25 cellular contexts compared by ENCODE assay signal in the genomic region with DNA sequence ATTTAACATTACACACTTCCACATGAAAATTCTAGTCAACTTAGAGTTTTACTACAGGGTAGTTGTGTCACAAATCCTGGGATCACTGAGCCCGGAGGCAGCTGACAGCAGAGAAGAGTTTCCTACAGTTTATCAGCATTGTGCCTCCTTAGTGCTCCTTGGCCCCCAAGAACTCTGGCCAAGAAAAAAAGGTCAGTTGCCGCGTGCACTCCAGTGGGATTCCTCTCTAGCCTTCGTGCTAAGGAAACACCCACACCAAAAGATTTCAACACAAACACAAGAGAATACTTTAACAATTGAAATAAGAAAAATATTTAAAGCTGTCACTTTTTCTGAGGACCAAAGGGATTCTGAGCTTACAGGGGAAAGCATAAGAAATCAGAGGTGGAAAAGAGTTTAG.
DNase-seq lines count a peak whose midpoint lies in the region; ATAC-seq, FAIRE-seq and TF ChIP-seq lines count a peak whose summit lies in the region.
"Had no signal": no experiment of that assay in that cellular context is flagged by ENCODE, and none has a peak within 500 bp of the region (broad histone marks: within the 10 kb centered on the region; RNA-seq: fewer than 3 reads in every experiment).

No MANE protein-coding gene starts in this region.

- 71% methylated on average over 4 of the region's 4 CpGs for WGBS in liver
- WGBS in HepG2 (ENCODE audit: low lambda C conversion rate) = 79% methylated on average over 4 of the region's 4 CpGs
- 25% methylated on average over 4 of the region's 4 CpGs for WGBS in right cardiac atrium

- no peaks in the 10 kb centered on the region for H3K79me2 ChIP-seq in HepG2 (ENCODE audit: insufficient read depth, low read length)
- H3K79me2 ChIP-seq: parathyroid adenoma had no signal

- no peaks in the 10 kb centered on the region for H4K20me1 ChIP-seq in HepG2 (ENCODE audit: insufficient read depth, low read length)

- TF ChIP-seq EP300 in HepG2 (IDR thresholded peaks at IDR 0.05; ENCODE audit: low read depth in 2 of 2, low read length in 2 of 2) (no peak), HepG2 (CRISPR knock-in tag; IDR thresholded peaks at IDR 0.05; ENCODE audit: borderline replicate concordance) (no peak)

- TF ChIP-seq POLR2A in HepG2 (IDR thresholded peaks at IDR 0.05; ENCODE audit: insufficient read depth in 1 of 2, low read depth in 2 of 2, low read length in 2 of 2) = no peak

- no peak overlapping the region for H3K27ac ChIP-seq in liver (ENCODE audit: low read depth in 1 of 2, low read length in 2 of 2)
- H3K27ac ChIP-seq in HepG2 (ENCODE audit: extremely low read length, insufficient read depth, low read length) = no peak overlapping the region
- peak overlapping the region; percentile 58 for H3K27ac ChIP-seq in right cardiac atrium (ENCODE audit: low read length)
- H3K27ac ChIP-seq in rectal smooth muscle tissue (ENCODE audit: low read depth, low read length) = peak overlapping the region; percentile 69
- H3K27ac ChIP-seq: ascending aorta, parathyroid adenoma, SJSA1 had no signal

- CTCF ChIA-PET in HepG2 (lab: Yijun Ruan, JAX; ENCODE audit: low intra/inter-chr PET ratio, low total read pairs) = interaction anchor here (0.9 to 3.2 kb wide), 3 partner anchors 158 to 190 kb away, joined by 4 to 29 read pairs (median 23); no protein-coding TSS in a partner anchor

- no peak overlapping the region for H3K9ac ChIP-seq in liver (ENCODE audit: low read depth in 1 of 2, low read length in 2 of 2)
- H3K9ac ChIP-seq in HepG2 (ENCODE audit: insufficient read depth, low read depth, low read length) = no peak overlapping the region
- H3K9ac ChIP-seq in rectal smooth muscle tissue (ENCODE audit: low read length) = no peak overlapping the region
- H3K9ac ChIP-seq: parathyroid adenoma had no signal

- BruUV-seq in HepG2 (replicated peaks; lab: Mats Ljungman, UMichigan) = no TSS peak

- no peaks in the 10 kb centered on the region for H3K27me3 ChIP-seq in liver (ENCODE audit: control insufficient read depth in 4 of 4, insufficient read depth in 4 of 4, low read length in 3 of 4)
- H3K27me3 ChIP-seq in HepG2 (ENCODE audit: control insufficient read depth in 1 of 2, insufficient read depth in 2 of 2, low read length in 2 of 2) = no peaks in the 10 kb centered on the region
- H3K27me3 ChIP-seq in right cardiac atrium (ENCODE audit: control insufficient read depth, insufficient read depth) = no peaks in the 10 kb centered on the region
- H3K27me3 ChIP-seq in rectal smooth muscle tissue (ENCODE audit: control insufficient read depth, insufficient read depth, low read length) = no peaks in the 10 kb centered on the region
- H3K27me3 ChIP-seq: ascending aorta, SJSA1 had no signal

- in situ Hi-C loops in HepG2 (cut with HindIII; ENCODE audit: extremely low pct_ligation_motif_present, low pct_unique_long_range_greater_than_20kb) = no loop called here

- DNase-seq in HepG2 (ENCODE audit: low spot score) = no peak
- DNase-seq in right cardiac atrium = peak; percentile 47 to 61 (median 50)
- DNase-seq in mucosa of gallbladder (ENCODE audit: low spot score) = no peak
- DNase-seq: activated T-cell treated with anti-CD3 and anti-CD28 coated beads, Interleukin-2, amount 50 U/mL, for 48 hours; cerebellar nuclear complex; DND-41; foreskin melanocyte; hypothalamus; NCI-H1092; NCI-H2029; NCI-H446; small intestine; stimulated activated CD4-positive, alpha-beta T cell treated with anti-CD3 and anti-CD28 coated beads, Interleukin-2, amount 100 ng/mL, for 48 hours; stimulated activated naive CD4-positive, alpha-beta T cell had no signal

- H3K9me3 ChIP-seq in liver (ENCODE audit: control insufficient read depth in 4 of 4, low read length in 3 of 4) (no peaks in the 10 kb centered on the region), HepG2 (ENCODE audit: low read length) (no peaks in the 10 kb centered on the region), right cardiac atrium (ENCODE audit: control insufficient read depth, low read length) (no peaks in the 10 kb centered on the region)
- H3K9me3 ChIP-seq: ascending aorta, SJSA1 had no signal

- intact Hi-C loops in HepG2 (cut with micrococcal nuclease; ENCODE audit: unreplicated experiment) (loop anchor here (5.0 to 10.0 kb wide), 2 partner anchors 488 to 1395 kb away; no protein-coding TSS in a partner anchor), right cardiac atrium (cut with DNase I) (loop anchor here (5.0 kb wide), 2 partner anchors 178 to 193 kb away; no protein-coding TSS in a partner anchor)

- H3K36me3 ChIP-seq in liver (ENCODE audit: control insufficient read depth in 4 of 4, insufficient read depth in 3 of 4, low read depth in 1 of 4, low read length in 3 of 4) (no peaks in the 10 kb centered on the region), HepG2 (replicated peaks in 1 of 2; ENCODE audit: control insufficient read depth in 1 of 2, insufficient read depth in 2 of 2, low read length in 2 of 2) (no peaks in the 10 kb centered on the region), rectal smooth muscle tissue (ENCODE audit: control insufficient read depth, insufficient read depth, low read length) (no peaks in the 10 kb centered on the region)
- H3K36me3 ChIP-seq: ascending aorta, SJSA1 had no signal

- H3K4me2 ChIP-seq in HepG2 (ENCODE audit: low read depth, low read length) = no peak overlapping the region

- no peak for FAIRE-seq in HepG2 (lab: Jason Lieb, UNC)
- FAIRE-seq: GM12878, GM19239, small intestine had no signal

- no peak for TF ChIP-seq RAD21 in liver (IDR thresholded peaks at IDR 0.05)
- no peak for TF ChIP-seq RAD21 in HepG2 (CRISPR knock-in tag; IDR thresholded peaks at IDR 0.05)

- no peak overlapping the region for H2AFZ ChIP-seq in HepG2 (ENCODE audit: low read length)

- no peak overlapping the region for H3K4me3 ChIP-seq in liver (ENCODE audit: low read depth in 1 of 3, low read length in 3 of 3)
- no peak overlapping the region for H3K4me3 ChIP-seq in HepG2 (replicated peaks in 1 of 3; ENCODE audit: insufficient read depth in 1 of 3, low read depth in 2 of 3, low read length in 3 of 3)
- H3K4me3 ChIP-seq in right cardiac atrium (ENCODE audit: low read length) = no peak overlapping the region
- H3K4me3 ChIP-seq in rectal smooth muscle tissue (ENCODE audit: low read length) = no peak overlapping the region
- H3K4me3 ChIP-seq: ascending aorta, GM12878, SJSA1 had no signal

- TF ChIP-seq CTCF in liver (IDR thresholded peaks at IDR 0.05; ENCODE audit: low read depth, low read length, missing input control) = no peak
- TF ChIP-seq CTCF in HepG2 (CRISPR knock-in tag; IDR thresholded peaks at IDR 0.05) = no peak

- no peaks in the 10 kb centered on the region for H3K4me1 ChIP-seq in liver (ENCODE audit: control insufficient read depth in 4 of 4, insufficient read depth in 4 of 4, low read length in 3 of 4)
- no peaks in the 10 kb centered on the region; the same call in 1 of the 2 replicates for H3K4me1 ChIP-seq in HepG2 (ENCODE audit: insufficient read depth, low read length)
- H3K4me1 ChIP-seq in right cardiac atrium (ENCODE audit: control insufficient read depth, insufficient read depth, low read length) = peaks cover 2% of the 10 kb centered on the region
- peaks cover 16% of the 10 kb centered on the region for H3K4me1 ChIP-seq in rectal smooth muscle tissue (ENCODE audit: control insufficient read depth, insufficient read depth, low read length)
- H3K4me1 ChIP-seq: ascending aorta, parathyroid adenoma had no signal

- ATAC-seq in HepG2 (no peak), right cardiac atrium (peak; percentile 71 to 73), GM21717 (IDR thresholded peaks at IDR 0.05; ENCODE audit: unreplicated experiment) (no peak), HG02759 (IDR thresholded peaks at IDR 0.05; ENCODE audit: unreplicated experiment) (no peak), GM19395 (IDR thresholded peaks at IDR 0.05; ENCODE audit: unreplicated experiment) (no peak)
- ATAC-seq: GM12878, Panc1 had no signal

- POLR2A ChIA-PET in HepG2 (lab: Yijun Ruan, JAX) = no interaction called here

TF ChIP-seq in liver, 16 proteins besides CTCF, POLR2A, EP300 and RAD21:
- TF ChIP-seq HNF4A (conservative IDR thresholded peaks at IDR 0.05) (no peak), NR2F2 (IDR thresholded peaks at IDR 0.05) (peak; percentile 37)
- TF ChIP-seq, protein P1, sequence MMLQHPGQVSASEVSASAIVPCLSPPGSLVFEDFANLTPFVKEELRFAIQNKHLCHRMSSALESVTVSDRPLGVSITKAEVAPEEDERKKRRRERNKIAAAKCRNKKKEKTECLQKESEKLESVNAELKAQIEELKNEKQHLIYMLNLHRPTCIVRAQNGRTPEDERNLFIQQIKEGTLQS (IDR thresholded peaks at IDR 0.05) = no peak

Comparison
In these comparisons a context has a peak if more than half of its experiments do, and no peak if none do; other contexts are left out.
1. H3K27ac ChIP-seq: peak in right cardiac atrium (single experiment) and rectal smooth muscle tissue (single experiment); none in liver (0 of 2) and HepG2 (single experiment).
2. ATAC-seq: peak in right cardiac atrium (2 of 2); none in HepG2 (single experiment), GM21717 (single experiment), HG02759 (single experiment) and GM19395 (single experiment).
3. DNase-seq: peak in right cardiac atrium (3 of 3); none in HepG2 (single experiment) and mucosa of gallbladder (single experiment).